Comparison of ENCODE assay signal across 2 cellular contexts in the genomic region with DNA sequence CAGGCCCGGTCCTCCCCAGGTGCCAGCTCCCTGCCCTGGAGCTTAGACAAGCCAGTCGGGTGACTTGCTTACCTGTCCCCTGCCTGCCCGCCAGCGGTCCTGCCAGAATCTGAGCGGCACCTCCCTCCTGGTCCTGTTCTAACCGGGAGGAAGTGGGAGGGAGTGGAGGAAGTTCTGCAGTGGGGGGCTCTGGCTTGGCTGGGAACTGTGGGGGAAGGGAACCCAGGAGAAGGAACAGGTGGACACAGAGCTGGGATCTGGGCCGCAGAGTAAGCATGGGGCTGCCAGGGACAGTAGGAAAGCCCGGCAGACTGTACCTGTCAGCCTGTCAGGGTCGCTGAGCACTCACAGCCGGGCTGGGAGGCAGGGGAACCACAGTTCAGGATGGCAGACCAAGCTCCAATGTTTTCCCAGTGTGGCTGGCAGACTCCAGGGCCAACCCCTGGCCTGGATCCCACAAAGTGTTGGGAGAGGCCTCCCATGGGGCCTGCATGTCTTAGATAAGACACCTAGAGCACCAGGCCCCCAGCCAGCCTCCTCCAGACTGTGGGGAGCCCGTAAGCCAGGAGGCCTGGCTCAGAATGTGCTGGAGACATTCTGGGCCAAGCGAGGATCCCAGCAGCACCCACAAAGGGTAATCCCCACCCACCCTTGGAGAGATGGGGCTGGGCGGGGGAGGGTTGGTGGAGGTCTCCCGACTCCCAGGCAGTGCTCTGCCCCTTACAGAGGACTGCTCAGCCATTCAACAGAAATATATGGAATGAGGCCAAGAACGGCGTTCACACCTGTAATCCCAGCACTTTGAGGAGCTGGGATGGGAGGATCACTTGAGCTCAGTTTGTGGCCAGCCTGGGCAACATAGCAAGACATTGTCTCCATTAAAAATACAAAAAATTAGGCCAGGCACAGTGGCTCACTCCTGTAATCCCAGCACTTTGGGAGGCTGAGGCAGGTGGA.
TF ChIP-seq lines count a peak whose summit lies in the region.

No MANE protein-coding gene starts in this region.

TF ChIP-seq in IMR-90, 13 proteins besides CTCF, POLR2A, EP300 and RAD21:
- no peak for TF ChIP-seq SMC3 (IDR thresholded peaks at IDR 0.05; ENCODE audit: low read depth, low read length)
- no peak for TF ChIP-seq RFX5 (IDR thresholded peaks at IDR 0.05; ENCODE audit: low read depth, low read length)
- no peak for TF ChIP-seq NFE2L2 (IDR thresholded peaks at IDR 0.05; ENCODE audit: low read depth, low read length)
- TF ChIP-seq MAZ (IDR thresholded peaks at IDR 0.05; ENCODE audit: borderline replicate concordance, low read depth, low read length): no peak
- TF ChIP-seq BHLHE40 (IDR thresholded peaks at IDR 0.05; ENCODE audit: low read depth, low read length): no peak
- no peak for TF ChIP-seq MAFK (IDR thresholded peaks at IDR 0.05; ENCODE audit: low read depth, low read length)
- TF ChIP-seq, protein P1, sequence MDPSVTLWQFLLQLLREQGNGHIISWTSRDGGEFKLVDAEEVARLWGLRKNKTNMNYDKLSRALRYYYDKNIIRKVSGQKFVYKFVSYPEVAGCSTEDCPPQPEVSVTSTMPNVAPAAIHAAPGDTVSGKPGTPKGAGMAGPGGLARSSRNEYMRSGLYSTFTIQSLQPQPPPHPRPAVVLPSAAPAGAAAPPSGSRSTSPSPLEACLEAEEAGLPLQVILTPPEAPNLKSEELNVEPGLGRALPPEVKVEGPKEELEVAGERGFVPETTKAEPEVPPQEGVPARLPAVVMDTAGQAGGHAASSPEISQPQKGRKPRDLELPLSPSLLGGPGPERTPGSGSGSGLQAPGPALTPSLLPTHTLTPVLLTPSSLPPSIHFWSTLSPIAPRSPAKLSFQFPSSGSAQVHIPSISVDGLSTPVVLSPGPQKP (IDR thresholded peaks at IDR 0.05; ENCODE audit: borderline replicate concordance, low read depth, low read length): no peak
- TF ChIP-seq CEBPB (IDR thresholded peaks at IDR 0.05; ENCODE audit: low read depth, low read length): no peak
- TF ChIP-seq, protein P2, sequence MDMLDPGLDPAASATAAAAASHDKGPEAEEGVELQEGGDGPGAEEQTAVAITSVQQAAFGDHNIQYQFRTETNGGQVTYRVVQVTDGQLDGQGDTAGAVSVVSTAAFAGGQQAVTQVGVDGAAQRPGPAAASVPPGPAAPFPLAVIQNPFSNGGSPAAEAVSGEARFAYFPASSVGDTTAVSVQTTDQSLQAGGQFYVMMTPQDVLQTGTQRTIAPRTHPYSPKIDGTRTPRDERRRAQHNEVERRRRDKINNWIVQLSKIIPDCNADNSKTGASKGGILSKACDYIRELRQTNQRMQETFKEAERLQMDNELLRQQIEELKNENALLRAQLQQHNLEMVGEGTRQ (IDR thresholded peaks at IDR 0.05; ENCODE audit: low read depth, low read length): no peak
- no peak for TF ChIP-seq CHD1 (IDR thresholded peaks at IDR 0.05; ENCODE audit: low read depth, low read length)
- TF ChIP-seq MXI1 (IDR thresholded peaks at IDR 0.05; ENCODE audit: borderline replicate concordance, low read depth, low read length): no peak
- no peak for TF ChIP-seq RCOR1 (IDR thresholded peaks at IDR 0.05; ENCODE audit: insufficient replicate concordance, low read length)
- no peak for TF ChIP-seq FOS (IDR thresholded peaks at IDR 0.05; ENCODE audit: low read depth, low read length)

TF ChIP-seq in GM12878, 131 proteins besides CTCF, POLR2A, EP300 and RAD21:
- TF ChIP-seq IKZF1 (conservative IDR thresholded peaks at IDR 0.05): 0 out of 2 replicates have a peak, but pooled peaks have one; percentile 9
- TF ChIP-seq, protein P3, sequence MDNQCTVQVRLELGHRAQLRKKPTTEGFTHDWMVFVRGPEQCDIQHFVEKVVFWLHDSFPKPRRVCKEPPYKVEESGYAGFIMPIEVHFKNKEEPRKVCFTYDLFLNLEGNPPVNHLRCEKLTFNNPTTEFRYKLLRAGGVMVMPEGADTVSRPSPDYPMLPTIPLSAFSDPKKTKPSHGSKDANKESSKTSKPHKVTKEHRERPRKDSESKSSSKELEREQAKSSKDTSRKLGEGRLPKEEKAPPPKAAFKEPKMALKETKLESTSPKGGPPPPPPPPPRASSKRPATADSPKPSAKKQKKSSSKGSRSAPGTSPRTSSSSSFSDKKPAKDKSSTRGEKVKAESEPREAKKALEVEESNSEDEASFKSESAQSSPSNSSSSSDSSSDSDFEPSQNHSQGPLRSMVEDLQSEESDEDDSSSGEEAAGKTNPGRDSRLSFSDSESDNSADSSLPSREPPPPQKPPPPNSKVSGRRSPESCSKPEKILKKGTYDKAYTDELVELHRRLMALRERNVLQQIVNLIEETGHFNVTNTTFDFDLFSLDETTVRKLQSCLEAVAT (IDR thresholded peaks at IDR 0.05): no peak
- TF ChIP-seq SPI1 (IDR thresholded peaks at IDR 0.05; ENCODE audit: borderline replicate concordance, insufficient read depth, low read depth, low read length): peak; percentile 15; the same call in 1 of the 2 replicates
